ENCODE assay signal across 1 cellular context in genomic region chr10:78438094-78438906, GRCh38.
TF ChIP-seq lines count a peak whose summit lies in the region.

No MANE protein-coding gene starts in this region.

TF ChIP-seq in HepG2, 621 proteins besides CTCF, POLR2A, EP300 and RAD21 (continued from another document and continues in another):
- TF ChIP-seq, protein P1, sequence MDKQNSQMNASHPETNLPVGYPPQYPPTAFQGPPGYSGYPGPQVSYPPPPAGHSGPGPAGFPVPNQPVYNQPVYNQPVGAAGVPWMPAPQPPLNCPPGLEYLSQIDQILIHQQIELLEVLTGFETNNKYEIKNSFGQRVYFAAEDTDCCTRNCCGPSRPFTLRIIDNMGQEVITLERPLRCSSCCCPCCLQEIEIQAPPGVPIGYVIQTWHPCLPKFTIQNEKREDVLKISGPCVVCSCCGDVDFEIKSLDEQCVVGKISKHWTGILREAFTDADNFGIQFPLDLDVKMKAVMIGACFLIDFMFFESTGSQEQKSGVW (CRISPR knock-in tag; IDR thresholded peaks at IDR 0.05; ENCODE audit: borderline replicate concordance) = no peak
- TF ChIP-seq, protein P2, sequence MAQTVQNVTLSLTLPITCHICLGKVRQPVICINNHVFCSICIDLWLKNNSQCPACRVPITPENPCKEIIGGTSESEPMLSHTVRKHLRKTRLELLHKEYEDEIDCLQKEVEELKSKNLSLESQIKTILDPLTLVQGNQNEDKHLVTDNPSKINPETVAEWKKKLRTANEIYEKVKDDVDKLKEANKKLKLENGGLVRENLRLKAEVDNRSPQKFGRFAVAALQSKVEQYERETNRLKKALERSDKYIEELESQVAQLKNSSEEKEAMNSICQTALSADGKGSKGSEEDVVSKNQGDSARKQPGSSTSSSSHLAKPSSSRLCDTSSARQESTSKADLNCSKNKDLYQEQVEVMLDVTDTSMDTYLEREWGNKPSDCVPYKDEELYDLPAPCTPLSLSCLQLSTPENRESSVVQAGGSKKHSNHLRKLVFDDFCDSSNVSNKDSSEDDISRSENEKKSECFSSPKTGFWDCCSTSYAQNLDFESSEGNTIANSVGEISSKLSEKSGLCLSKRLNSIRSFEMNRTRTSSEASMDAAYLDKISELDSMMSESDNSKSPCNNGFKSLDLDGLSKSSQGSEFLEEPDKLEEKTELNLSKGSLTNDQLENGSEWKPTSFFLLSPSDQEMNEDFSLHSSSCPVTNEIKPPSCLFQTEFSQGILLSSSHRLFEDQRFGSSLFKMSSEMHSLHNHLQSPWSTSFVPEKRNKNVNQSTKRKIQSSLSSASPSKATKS (CRISPR knock-in tag; IDR thresholded peaks at IDR 0.05) = no peak
- 0 out of 2 replicates have a peak, but pooled peaks have one; percentile 71 for TF ChIP-seq ERF (CRISPR knock-in tag; IDR thresholded peaks at IDR 0.05)
- peak; percentile 86; the same call in 1 of the 2 replicates for TF ChIP-seq RCOR2 (CRISPR knock-in tag; IDR thresholded peaks at IDR 0.05)
- TF ChIP-seq KLF12 (CRISPR knock-in tag; IDR thresholded peaks at IDR 0.05; ENCODE audit: borderline replicate concordance) = no peak
- TF ChIP-seq MED13 (CRISPR knock-in tag; IDR thresholded peaks at IDR 0.05) = no peak
- TF ChIP-seq NR2F6 (IDR thresholded peaks at IDR 0.05) = peak; percentile 26; the same call in 1 of the 2 replicates
- peak; percentile 66; the same call in 1 of the 2 replicates for TF ChIP-seq NR2F6 (CRISPR knock-in tag; IDR thresholded peaks at IDR 0.05)
- TF ChIP-seq, protein P3, sequence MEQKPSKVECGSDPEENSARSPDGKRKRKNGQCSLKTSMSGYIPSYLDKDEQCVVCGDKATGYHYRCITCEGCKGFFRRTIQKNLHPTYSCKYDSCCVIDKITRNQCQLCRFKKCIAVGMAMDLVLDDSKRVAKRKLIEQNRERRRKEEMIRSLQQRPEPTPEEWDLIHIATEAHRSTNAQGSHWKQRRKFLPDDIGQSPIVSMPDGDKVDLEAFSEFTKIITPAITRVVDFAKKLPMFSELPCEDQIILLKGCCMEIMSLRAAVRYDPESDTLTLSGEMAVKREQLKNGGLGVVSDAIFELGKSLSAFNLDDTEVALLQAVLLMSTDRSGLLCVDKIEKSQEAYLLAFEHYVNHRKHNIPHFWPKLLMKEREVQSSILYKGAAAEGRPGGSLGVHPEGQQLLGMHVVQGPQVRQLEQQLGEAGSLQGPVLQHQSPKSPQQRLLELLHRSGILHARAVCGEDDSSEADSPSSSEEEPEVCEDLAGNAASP (CRISPR knock-in tag; IDR thresholded peaks at IDR 0.05; ENCODE audit: borderline replicate concordance) = peak; percentile 70; the same call in 1 of the 2 replicates
- peak; percentile 38; the same call in 1 of the 2 replicates for TF ChIP-seq CREM (IDR thresholded peaks at IDR 0.05)
- no peak for TF ChIP-seq CREM (CRISPR knock-in tag; IDR thresholded peaks at IDR 0.05)
- TF ChIP-seq ZNF230 (CRISPR knock-in tag; IDR thresholded peaks at IDR 0.05) = 0 out of 2 replicates have a peak, but pooled peaks have one; percentile 49
- TF ChIP-seq ADNP (CRISPR knock-in tag; IDR thresholded peaks at IDR 0.05) = peak; percentile 70; the same call in 1 of the 2 replicates
- no peak for TF ChIP-seq IKZF4 (CRISPR knock-in tag; IDR thresholded peaks at IDR 0.05; ENCODE audit: borderline replicate concordance, low read depth, not compliant biosample characterization)
- no peak for TF ChIP-seq PAF1 (CRISPR knock-in tag; IDR thresholded peaks at IDR 0.05)
- TF ChIP-seq MIXL1 (CRISPR knock-in tag; IDR thresholded peaks at IDR 0.05) = peak; percentile 41; the same call in 1 of the 2 replicates
- no peak for TF ChIP-seq ZNF34 (CRISPR knock-in tag; IDR thresholded peaks at IDR 0.05; ENCODE audit: borderline replicate concordance)
- TF ChIP-seq ZFYVE20 (CRISPR knock-in tag; IDR thresholded peaks at IDR 0.05; ENCODE audit: borderline replicate concordance, low read depth) = no peak
- TF ChIP-seq SALL1 (CRISPR knock-in tag; IDR thresholded peaks at IDR 0.05) = peak; percentile 86
- peak; percentile 79 for TF ChIP-seq ZNF263 (CRISPR knock-in tag; IDR thresholded peaks at IDR 0.05)
- no peak for TF ChIP-seq ZNF703 (CRISPR knock-in tag; IDR thresholded peaks at IDR 0.05; ENCODE audit: borderline replicate concordance)
- peak; percentile 61; the same call in 1 of the 2 replicates for TF ChIP-seq ZBTB38 (CRISPR knock-in tag; IDR thresholded peaks at IDR 0.05)
- TF ChIP-seq, protein P4, sequence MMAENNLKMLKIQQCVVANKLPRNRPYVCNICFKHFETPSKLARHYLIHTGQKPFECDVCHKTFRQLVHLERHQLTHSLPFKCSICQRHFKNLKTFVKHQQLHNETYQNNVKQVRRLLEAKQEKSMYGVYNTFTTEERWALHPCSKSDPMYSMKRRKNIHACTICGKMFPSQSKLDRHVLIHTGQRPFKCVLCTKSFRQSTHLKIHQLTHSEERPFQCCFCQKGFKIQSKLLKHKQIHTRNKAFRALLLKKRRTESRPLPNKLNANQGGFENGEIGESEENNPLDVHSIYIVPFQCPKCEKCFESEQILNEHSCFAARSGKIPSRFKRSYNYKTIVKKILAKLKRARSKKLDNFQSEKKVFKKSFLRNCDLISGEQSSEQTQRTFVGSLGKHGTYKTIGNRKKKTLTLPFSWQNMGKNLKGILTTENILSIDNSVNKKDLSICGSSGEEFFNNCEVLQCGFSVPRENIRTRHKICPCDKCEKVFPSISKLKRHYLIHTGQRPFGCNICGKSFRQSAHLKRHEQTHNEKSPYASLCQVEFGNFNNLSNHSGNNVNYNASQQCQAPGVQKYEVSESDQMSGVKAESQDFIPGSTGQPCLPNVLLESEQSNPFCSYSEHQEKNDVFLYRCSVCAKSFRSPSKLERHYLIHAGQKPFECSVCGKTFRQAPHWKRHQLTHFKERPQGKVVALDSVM (CRISPR knock-in tag; IDR thresholded peaks at IDR 0.05) = no peak
- peak; percentile 89 for TF ChIP-seq SOX5 (CRISPR knock-in tag; IDR thresholded peaks at IDR 0.05; ENCODE audit: borderline replicate concordance)
- TF ChIP-seq MAZ (IDR thresholded peaks at IDR 0.05; ENCODE audit: borderline replicate concordance, low read depth, low read length) = no peak
- 0 out of 2 replicates have a peak, but pooled peaks have one; percentile 49 for TF ChIP-seq MAZ (CRISPR knock-in tag; IDR thresholded peaks at IDR 0.05; ENCODE audit: low read depth)
- peak; percentile 27; the same call in 1 of the 2 replicates for TF ChIP-seq ZNF644 (CRISPR knock-in tag; IDR thresholded peaks at IDR 0.05; ENCODE audit: low read depth)
- TF ChIP-seq TCF7 (IDR thresholded peaks at IDR 0.05; ENCODE audit: low read depth) = peak; percentile 45; the same call in 1 of the 2 replicates
- TF ChIP-seq TBX2 (CRISPR knock-in tag; IDR thresholded peaks at IDR 0.05; ENCODE audit: borderline replicate concordance) = peak; percentile 72; the same call in 1 of the 2 replicates
- no peak; the same call in 1 of the 2 replicates for TF ChIP-seq GATA4 (IDR thresholded peaks at IDR 0.05; ENCODE audit: borderline replicate concordance, low read depth)
- TF ChIP-seq PAX8 (CRISPR knock-in tag; IDR thresholded peaks at IDR 0.05; ENCODE audit: borderline replicate concordance) = no peak
- peak; percentile 84 for TF ChIP-seq HNF4A (CRISPR knock-in tag; IDR thresholded peaks at IDR 0.05)
- peak; percentile 17; the same call in 1 of the 2 replicates for TF ChIP-seq SMAD1 (CRISPR knock-in tag; IDR thresholded peaks at IDR 0.05; ENCODE audit: borderline replicate concordance, low read depth)
- TF ChIP-seq ELF3 (CRISPR knock-in tag; IDR thresholded peaks at IDR 0.05) = peak; percentile 84
- TF ChIP-seq NR2C2 (CRISPR knock-in tag; IDR thresholded peaks at IDR 0.05; ENCODE audit: borderline replicate concordance) = 0 out of 2 replicates have a peak, but pooled peaks have one; percentile 2
- TF ChIP-seq ZNF143 (CRISPR knock-in tag; IDR thresholded peaks at IDR 0.05) = peak; percentile 43; the same call in 1 of the 2 replicates
- TF ChIP-seq, protein P5, sequence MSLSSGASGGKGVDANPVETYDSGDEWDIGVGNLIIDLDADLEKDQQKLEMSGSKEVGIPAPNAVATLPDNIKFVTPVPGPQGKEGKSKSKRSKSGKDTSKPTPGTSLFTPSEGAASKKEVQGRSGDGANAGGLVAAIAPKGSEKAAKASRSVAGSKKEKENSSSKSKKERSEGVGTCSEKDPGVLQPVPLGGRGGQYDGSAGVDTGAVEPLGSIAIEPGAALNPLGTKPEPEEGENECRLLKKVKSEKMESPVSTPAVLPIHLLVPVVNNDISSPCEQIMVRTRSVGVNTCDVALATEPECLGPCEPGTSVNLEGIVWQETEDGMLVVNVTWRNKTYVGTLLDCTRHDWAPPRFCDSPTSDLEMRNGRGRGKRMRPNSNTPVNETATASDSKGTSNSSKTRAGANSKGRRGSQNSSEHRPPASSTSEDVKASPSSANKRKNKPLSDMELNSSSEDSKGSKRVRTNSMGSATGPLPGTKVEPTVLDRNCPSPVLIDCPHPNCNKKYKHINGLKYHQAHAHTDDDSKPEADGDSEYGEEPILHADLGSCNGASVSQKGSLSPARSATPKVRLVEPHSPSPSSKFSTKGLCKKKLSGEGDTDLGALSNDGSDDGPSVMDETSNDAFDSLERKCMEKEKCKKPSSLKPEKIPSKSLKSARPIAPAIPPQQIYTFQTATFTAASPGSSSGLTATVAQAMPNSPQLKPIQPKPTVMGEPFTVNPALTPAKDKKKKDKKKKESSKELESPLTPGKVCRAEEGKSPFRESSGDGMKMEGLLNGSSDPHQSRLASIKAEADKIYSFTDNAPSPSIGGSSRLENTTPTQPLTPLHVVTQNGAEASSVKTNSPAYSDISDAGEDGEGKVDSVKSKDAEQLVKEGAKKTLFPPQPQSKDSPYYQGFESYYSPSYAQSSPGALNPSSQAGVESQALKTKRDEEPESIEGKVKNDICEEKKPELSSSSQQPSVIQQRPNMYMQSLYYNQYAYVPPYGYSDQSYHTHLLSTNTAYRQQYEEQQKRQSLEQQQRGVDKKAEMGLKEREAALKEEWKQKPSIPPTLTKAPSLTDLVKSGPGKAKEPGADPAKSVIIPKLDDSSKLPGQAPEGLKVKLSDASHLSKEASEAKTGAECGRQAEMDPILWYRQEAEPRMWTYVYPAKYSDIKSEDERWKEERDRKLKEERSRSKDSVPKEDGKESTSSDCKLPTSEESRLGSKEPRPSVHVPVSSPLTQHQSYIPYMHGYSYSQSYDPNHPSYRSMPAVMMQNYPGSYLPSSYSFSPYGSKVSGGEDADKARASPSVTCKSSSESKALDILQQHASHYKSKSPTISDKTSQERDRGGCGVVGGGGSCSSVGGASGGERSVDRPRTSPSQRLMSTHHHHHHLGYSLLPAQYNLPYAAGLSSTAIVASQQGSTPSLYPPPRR (CRISPR knock-in tag; IDR thresholded peaks at IDR 0.05; ENCODE audit: borderline replicate concordance) = peak; percentile 58; the same call in 1 of the 2 replicates
- TF ChIP-seq NCOA2 (CRISPR knock-in tag; IDR thresholded peaks at IDR 0.05) = peak; percentile 14
- TF ChIP-seq ZNF317 (CRISPR knock-in tag; IDR thresholded peaks at IDR 0.05) = 0 out of 2 replicates have a peak, but pooled peaks have one; percentile 28
- TF ChIP-seq ZNF605 (CRISPR knock-in tag; IDR thresholded peaks at IDR 0.05) = no peak
- peak; percentile 44; the same call in 1 of the 2 replicates for TF ChIP-seq ZNF598 (CRISPR knock-in tag; IDR thresholded peaks at IDR 0.05; ENCODE audit: borderline replicate concordance)
- 0 out of 2 replicates have a peak, but pooled peaks have one; percentile 51 for TF ChIP-seq ZNF614 (CRISPR knock-in tag; IDR thresholded peaks at IDR 0.05; ENCODE audit: borderline replicate concordance)
- peak; percentile 75; the same call in 1 of the 2 replicates for TF ChIP-seq ZNF788 (CRISPR knock-in tag; IDR thresholded peaks at IDR 0.05; ENCODE audit: borderline replicate concordance)
- TF ChIP-seq, protein P6, sequence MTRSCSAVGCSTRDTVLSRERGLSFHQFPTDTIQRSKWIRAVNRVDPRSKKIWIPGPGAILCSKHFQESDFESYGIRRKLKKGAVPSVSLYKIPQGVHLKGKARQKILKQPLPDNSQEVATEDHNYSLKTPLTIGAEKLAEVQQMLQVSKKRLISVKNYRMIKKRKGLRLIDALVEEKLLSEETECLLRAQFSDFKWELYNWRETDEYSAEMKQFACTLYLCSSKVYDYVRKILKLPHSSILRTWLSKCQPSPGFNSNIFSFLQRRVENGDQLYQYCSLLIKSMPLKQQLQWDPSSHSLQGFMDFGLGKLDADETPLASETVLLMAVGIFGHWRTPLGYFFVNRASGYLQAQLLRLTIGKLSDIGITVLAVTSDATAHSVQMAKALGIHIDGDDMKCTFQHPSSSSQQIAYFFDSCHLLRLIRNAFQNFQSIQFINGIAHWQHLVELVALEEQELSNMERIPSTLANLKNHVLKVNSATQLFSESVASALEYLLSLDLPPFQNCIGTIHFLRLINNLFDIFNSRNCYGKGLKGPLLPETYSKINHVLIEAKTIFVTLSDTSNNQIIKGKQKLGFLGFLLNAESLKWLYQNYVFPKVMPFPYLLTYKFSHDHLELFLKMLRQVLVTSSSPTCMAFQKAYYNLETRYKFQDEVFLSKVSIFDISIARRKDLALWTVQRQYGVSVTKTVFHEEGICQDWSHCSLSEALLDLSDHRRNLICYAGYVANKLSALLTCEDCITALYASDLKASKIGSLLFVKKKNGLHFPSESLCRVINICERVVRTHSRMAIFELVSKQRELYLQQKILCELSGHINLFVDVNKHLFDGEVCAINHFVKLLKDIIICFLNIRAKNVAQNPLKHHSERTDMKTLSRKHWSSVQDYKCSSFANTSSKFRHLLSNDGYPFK (CRISPR knock-in tag; IDR thresholded peaks at IDR 0.05; ENCODE audit: borderline replicate concordance) = peak; percentile 28; the same call in 1 of the 2 replicates
- TF ChIP-seq ISL2 (CRISPR knock-in tag; IDR thresholded peaks at IDR 0.05) = 0 out of 2 replicates have a peak, but pooled peaks have one; percentile 29
- TF ChIP-seq FOXP1 (IDR thresholded peaks at IDR 0.05) = no peak
- peak; percentile 34; the same call in 1 of the 2 replicates for TF ChIP-seq FOXP1 (CRISPR knock-in tag; IDR thresholded peaks at IDR 0.05)
- TF ChIP-seq PHF8 (CRISPR knock-in tag; IDR thresholded peaks at IDR 0.05) = no peak
- TF ChIP-seq, protein P7, sequence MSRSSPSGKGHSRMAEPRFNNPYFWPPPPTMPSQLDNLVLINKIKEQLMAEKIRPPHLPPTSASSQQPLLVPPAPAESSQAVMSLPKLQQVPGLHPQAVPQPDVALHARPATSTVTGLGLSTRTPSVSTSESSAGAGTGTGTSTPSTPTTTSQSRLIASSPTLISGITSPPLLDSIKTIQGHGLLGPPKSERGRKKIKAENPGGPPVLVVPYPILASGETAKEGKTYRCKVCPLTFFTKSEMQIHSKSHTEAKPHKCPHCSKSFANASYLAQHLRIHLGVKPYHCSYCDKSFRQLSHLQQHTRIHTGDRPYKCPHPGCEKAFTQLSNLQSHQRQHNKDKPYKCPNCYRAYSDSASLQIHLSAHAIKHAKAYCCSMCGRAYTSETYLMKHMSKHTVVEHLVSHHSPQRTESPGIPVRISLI (CRISPR knock-in tag; IDR thresholded peaks at IDR 0.05; ENCODE audit: borderline replicate concordance) = no peak; the same call in 1 of the 2 replicates
- no peak for TF ChIP-seq PRPF4 (IDR thresholded peaks at IDR 0.05; ENCODE audit: low read depth, low read length, poor library complexity, severe bottlenecking)
- TF ChIP-seq ZNF691 (CRISPR knock-in tag; IDR thresholded peaks at IDR 0.05; ENCODE audit: borderline replicate concordance, low read depth) = peak; percentile 74; the same call in 1 of the 2 replicates
- TF ChIP-seq ZNF558 (CRISPR knock-in tag; IDR thresholded peaks at IDR 0.05; ENCODE audit: borderline replicate concordance) = no peak
- no peak for TF ChIP-seq MXD4 (CRISPR knock-in tag; IDR thresholded peaks at IDR 0.05)
